ENCODE assay signal across 8 cellular contexts in the genomic region with DNA sequence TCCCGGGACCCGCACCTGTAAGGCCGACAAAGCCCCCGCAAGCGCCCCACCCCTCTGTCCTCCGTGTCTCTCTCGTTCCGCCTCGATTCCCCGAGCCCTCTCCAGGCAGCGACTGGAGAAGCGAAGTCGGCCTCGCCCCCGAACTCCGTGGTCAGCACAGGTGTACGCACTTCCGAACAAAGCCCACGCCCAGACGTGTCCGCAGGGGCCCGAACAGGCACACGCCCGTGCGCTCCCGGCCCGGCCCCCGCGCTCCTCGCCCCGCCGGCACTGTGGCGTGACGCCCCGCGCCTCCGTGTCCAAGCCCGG. TPM values are rescaled to one million over a fixed set of nuclear protein-coding genes. Genes with fewer than 3 reads are reported as not detected.
DNase-seq lines count a peak whose midpoint lies in the region; ATAC-seq, FAIRE-seq and TF ChIP-seq lines count a peak whose summit lies in the region.

No MANE protein-coding gene starts in this region.

- H3K4me3 Mint-ChIP-seq in MCF 10A (ENCODE audit: unreplicated experiment) = peak overlapping the region; percentile 65
- H3K4me3 Mint-ChIP-seq in type B pancreatic cell = peak overlapping the region; percentile 88

- peak; percentile 24 for DNase-seq in GM12892 (ENCODE audit: insufficient read length)
- peak; percentile 7 for DNase-seq in MCF 10A (ENCODE audit: unreplicated experiment)
- DNase-seq in lower leg skin (ENCODE audit: low spot score in 2 of 2) = no peak
- no peak for DNase-seq in type B pancreatic cell (ENCODE audit: extremely low spot score, unreplicated experiment)
- DNase-seq in T1000 (lab: John Stamatoyannopoulos, UW) = no peak

- no peak for TF ChIP-seq POLR2A in GM12892 (IDR thresholded peaks at IDR 0.05; ENCODE audit: low read depth, low read length)
- TF ChIP-seq POLR2A in lower leg skin (IDR thresholded peaks at IDR 0.05) = no peak

- peak overlapping the region; percentile 21 for H3K4me3 ChIP-seq in lower leg skin (ENCODE audit: low read depth, poor library complexity, severe bottlenecking)

- CTCF ChIA-PET in MCF 10A (lab: Yijun Ruan, JAX) = interaction anchor here (0.9 kb wide), 1 partner anchor 310 kb away, joined by 3 read pairs; no protein-coding TSS in a partner anchor

- no TSS peak for BruUV-seq in MCF 10A (replicated peaks; lab: Mats Ljungman, UMichigan)

- ATAC-seq in HG03432 (IDR thresholded peaks at IDR 0.05; ENCODE audit: unreplicated experiment) (peak; percentile 29), HG02763 (IDR thresholded peaks at IDR 0.05; ENCODE audit: unreplicated experiment) (no peak), GM18867 (IDR thresholded peaks at IDR 0.05; ENCODE audit: unreplicated experiment) (no peak)

- H3K27ac Mint-ChIP-seq in MCF 10A (ENCODE audit: low read depth, unreplicated experiment) (no peak overlapping the region), type B pancreatic cell (no peak overlapping the region)

- no peaks in the 10 kb centered on the region for H3K36me3 Mint-ChIP-seq in MCF 10A (ENCODE audit: insufficient read depth, unreplicated experiment)
- no peaks in the 10 kb centered on the region for H3K36me3 Mint-ChIP-seq in type B pancreatic cell

- FAIRE-seq in GM12892 (lab: Jason Lieb, UNC) = no peak

- POLR2A ChIA-PET in MCF 10A (lab: Yijun Ruan, JAX) = no interaction called here

- TF ChIP-seq CTCF in MCF 10A (IDR thresholded peaks at IDR 0.05; ENCODE audit: unreplicated experiment) (no peak), lower leg skin (IDR thresholded peaks at IDR 0.05) (no peak), type B pancreatic cell (conservative IDR thresholded peaks at IDR 0.05) (no peak)

- H3K9me3 Mint-ChIP-seq in MCF 10A (ENCODE audit: unreplicated experiment) = no peaks in the 10 kb centered on the region
- H3K9me3 Mint-ChIP-seq in type B pancreatic cell = no peaks in the 10 kb centered on the region

- H3K4me1 Mint-ChIP-seq in MCF 10A (ENCODE audit: insufficient read depth, unreplicated experiment) = no peaks in the 10 kb centered on the region
- peaks cover 10% of the 10 kb centered on the region for H3K4me1 Mint-ChIP-seq in type B pancreatic cell (ENCODE audit: unreplicated experiment)

- H3K27me3 Mint-ChIP-seq in MCF 10A (ENCODE audit: insufficient read depth, unreplicated experiment) (peaks cover 52% of the 10 kb centered on the region), type B pancreatic cell (peaks cover 54% of the 10 kb centered on the region)

- intact Hi-C loops in MCF 10A (cut with micrococcal nuclease) (no loop called here), lower leg skin (cut with DNase I; ENCODE audit: low total_unique reads) (no loop called here)

- WGBS in lower leg skin, 2 donors = 0 to 3% methylated on average over 4 to 5 of the region's 38 CpGs

RNA-seq across cellular contexts. Expression of gene NRCAM, which starts 0.8 kb away (rescaled TPM):
- 1.4 TPM for polyA plus RNA-seq in GM12892 (2012; ENCODE audit: missing spikeins)
- total RNA-seq in MCF 10A (2022) (1.1 and 1.2 TPM in 2 replicates), lower leg skin (1 to 10 TPM; 1.1 to 6.1 (median 4.0) TPM), type B pancreatic cell (ENCODE audit: low replicate concordance) (34.4 and 41.0 TPM in 2 replicates)

Comparison
In these comparisons a context has a peak if more than half of its experiments do, and no peak if none do; other contexts are left out.
1. DNase-seq: peak in GM12892 (single experiment) and MCF 10A (single experiment); none in lower leg skin (0 of 2), type B pancreatic cell (single experiment) and T1000 (single experiment).